Comparison of ENCODE assay signal across 10 cellular contexts in genomic region chr22:32444068-32444467, GRCh38. TPM values are rescaled to one million over a fixed set of nuclear protein-coding genes. Genes with fewer than 3 reads are reported as not detected.
A peak's percentile ranks its signal among the peaks of the same experiment; 100 is the strongest.
DNase-seq lines count a peak whose midpoint lies in the region; TF ChIP-seq lines count a peak whose summit lies in the region.
"Had no signal": no experiment of that assay in that cellular context is flagged by ENCODE, and none has a peak within 500 bp of the region (broad histone marks: within the 10 kb centered on the region; RNA-seq: fewer than 3 reads in every experiment).

No MANE protein-coding gene starts in this region.

- H4K20me1 ChIP-seq in mammary epithelial cell (ENCODE audit: insufficient read depth, low read length): no peaks in the 10 kb centered on the region

- H3K4me1 ChIP-seq in breast epithelium (no peaks in the 10 kb centered on the region), mammary epithelial cell (ENCODE audit: insufficient read depth, low read length) (no peaks in the 10 kb centered on the region)

- in situ Hi-C loops in mammary epithelial cell (cut with MboI; ENCODE audit: low sequenced_read_pairs in 2 of 2): loop anchor here in 1 of 2 donors (10.0 kb wide), 1 partner anchor 339 kb away; no protein-coding TSS in a partner anchor

- dilution Hi-C loops in mammary epithelial cell (cut with HindIII; ENCODE audit: low sequenced_read_pairs): no loop called here

- peak; percentile 25 for DNase-seq in MCF 10A (ENCODE audit: unreplicated experiment)
- DNase-seq in breast epithelium (ENCODE audit: low spot score in 2 of 2): no peak
- peak; percentile 25 for DNase-seq in M059J (ENCODE audit: low read depth)
- peak; percentile 25 for DNase-seq in mammary epithelial cell
- DNase-seq in type B pancreatic cell (ENCODE audit: extremely low spot score, unreplicated experiment): no peak
- no peak for DNase-seq in NCI-H446 treated with DMSO at 0.1 percent for 48 hours (lab: John Stamatoyannopoulos, UW)
- DNase-seq in head of caudate nucleus: no peak
- no peak for DNase-seq in GM19240 (ENCODE audit: insufficient read length, low spot score)
- DNase-seq: IMR-90 had no signal

- H3K36me3 Mint-ChIP-seq in MCF 10A (ENCODE audit: insufficient read depth, unreplicated experiment) (no peaks in the 10 kb centered on the region), type B pancreatic cell (no peaks in the 10 kb centered on the region)

- peaks cover 4% of the 10 kb centered on the region for H3K4me1 Mint-ChIP-seq in MCF 10A (ENCODE audit: insufficient read depth, unreplicated experiment)
- no peaks in the 10 kb centered on the region for H3K4me1 Mint-ChIP-seq in type B pancreatic cell (ENCODE audit: unreplicated experiment)

- H3K27me3 ChIP-seq in breast epithelium (peaks cover 0 to 13% of the 10 kb centered on the region in 2 donors), mammary epithelial cell (ENCODE audit: insufficient read depth, low read length) (no peaks in the 10 kb centered on the region)

- no peak overlapping the region for H3K4me3 Mint-ChIP-seq in MCF 10A (ENCODE audit: unreplicated experiment)
- H3K4me3 Mint-ChIP-seq in type B pancreatic cell: no peak overlapping the region
- H3K4me3 Mint-ChIP-seq: activated T-helper 1 cell treated with anti-CD3 and anti-CD28 coated beads, Interleukin-12 subunit alpha, Interleukin-12 subunit beta, Interleukin-2, Interleukin-4 antibody, amounts not matched to agents 30 ng/mL and 10 ng/mL and 1 ng/mL, durations not matched to agents 14 hours and 24 hours and 36 hours had no signal

- no peak overlapping the region for H3K9ac ChIP-seq in mammary epithelial cell (ENCODE audit: insufficient read depth, low read length)

- H3K27ac ChIP-seq in breast epithelium: no peak overlapping the region
- no peak overlapping the region for H3K27ac ChIP-seq in mammary epithelial cell (ENCODE audit: insufficient read depth, low read depth, low read length)

- no peaks in the 10 kb centered on the region for H3K36me3 ChIP-seq in breast epithelium
- no peaks in the 10 kb centered on the region for H3K36me3 ChIP-seq in mammary epithelial cell (ENCODE audit: insufficient read depth, low read length)

- intact Hi-C loops in MCF 10A (cut with micrococcal nuclease) (loop anchor here (1.0 kb wide), 1 partner anchor 341 kb away; no protein-coding TSS in a partner anchor), breast epithelium (cut with DNase I; ENCODE audit: low total_unique reads) (no loop called here), mammary epithelial cell (cut with micrococcal nuclease) (loop anchor here (1.0 to 10.0 kb wide), 5 partner anchors 29 to 339 kb away; no protein-coding TSS in a partner anchor), head of caudate nucleus (cut with DNase I) (no loop called here)

- peak; percentile 31 for TF ChIP-seq CTCF in MCF 10A (IDR thresholded peaks at IDR 0.05; ENCODE audit: unreplicated experiment)
- peak in 1 of 3 donors; percentile 24 for TF ChIP-seq CTCF in breast epithelium (IDR thresholded peaks at IDR 0.05)
- peak; percentile 36 to 70 for TF ChIP-seq CTCF in mammary epithelial cell (conservative IDR thresholded peaks at IDR 0.05 in 1 of 2, IDR thresholded peaks at IDR 0.05 in 1 of 2; ENCODE audit: extremely low read depth in 1 of 2, insufficient read depth in 1 of 2, low read depth in 1 of 2, low read length in 2 of 2)
- TF ChIP-seq CTCF in type B pancreatic cell (conservative IDR thresholded peaks at IDR 0.05): peak; percentile 38

- H3K4me2 ChIP-seq in mammary epithelial cell (ENCODE audit: insufficient read depth, low read depth, low read length): no peak overlapping the region

- H3K9me3 Mint-ChIP-seq in MCF 10A (ENCODE audit: unreplicated experiment) (no peaks in the 10 kb centered on the region), type B pancreatic cell (no peaks in the 10 kb centered on the region)
- H3K9me3 Mint-ChIP-seq: activated T-helper 1 cell treated with anti-CD3 and anti-CD28 coated beads, Interleukin-12 subunit alpha, Interleukin-12 subunit beta, Interleukin-2, Interleukin-4 antibody, amounts not matched to agents 30 ng/mL and 10 ng/mL and 1 ng/mL, durations not matched to agents 14 hours and 24 hours and 36 hours had no signal

- POLR2A ChIA-PET in MCF 10A (lab: Yijun Ruan, JAX): interaction anchor here (1.9 kb wide), 1 partner anchor 9 kb away, joined by 8 read pairs; no protein-coding TSS in a partner anchor

- TF ChIP-seq POLR2A in breast epithelium (IDR thresholded peaks at IDR 0.05): no peak

- H3K27me3 Mint-ChIP-seq in MCF 10A (ENCODE audit: insufficient read depth, unreplicated experiment): no peaks in the 10 kb centered on the region
- peaks cover 37% of the 10 kb centered on the region for H3K27me3 Mint-ChIP-seq in type B pancreatic cell

- WGBS in mammary epithelial cell (ENCODE audit: low coverage, missing lambda C conversion rate): 15% methylated on average over 5 of the region's 6 CpGs

- no peak overlapping the region for H2AFZ ChIP-seq in mammary epithelial cell (ENCODE audit: low read depth, low read length)

- H3K79me2 ChIP-seq in mammary epithelial cell (ENCODE audit: insufficient read depth, low read length): no peaks in the 10 kb centered on the region

- H3K4me3 ChIP-seq in breast epithelium (no peak overlapping the region), mammary epithelial cell (replicated peaks in 1 of 3; ENCODE audit: insufficient read depth in 1 of 3, low read depth in 2 of 3, low read length in 3 of 3) (no peak overlapping the region)

- H3K27ac Mint-ChIP-seq in MCF 10A (ENCODE audit: low read depth, unreplicated experiment): no peak overlapping the region
- no peak overlapping the region for H3K27ac Mint-ChIP-seq in type B pancreatic cell
- H3K27ac Mint-ChIP-seq: activated T-helper 1 cell treated with anti-CD3 and anti-CD28 coated beads, Interleukin-12 subunit alpha, Interleukin-12 subunit beta, Interleukin-2, Interleukin-4 antibody, amounts not matched to agents 30 ng/mL and 10 ng/mL and 1 ng/mL, durations not matched to agents 14 hours and 24 hours and 36 hours had no signal

- no peaks in the 10 kb centered on the region for H3K9me3 ChIP-seq in breast epithelium
- H3K9me3 ChIP-seq in mammary epithelial cell (replicated peaks; ENCODE audit: insufficient read depth, low read length): no peaks in the 10 kb centered on the region

- CTCF ChIA-PET in MCF 10A (lab: Yijun Ruan, JAX): interaction anchor here (0.5 to 3.6 kb wide), 15 partner anchors 9 to 791 kb away, joined by 3 to 23 read pairs (median 4); partner anchors contain the start of gene RTCB
- CTCF ChIA-PET in mammary epithelial cell (lab: Charles Lee; ENCODE audit: low non-redundant PET): interaction anchor here (0.6 kb wide), 1 partner anchor 33 kb away, joined by 6 read pairs; no protein-coding TSS in a partner anchor

- BruUV-seq in MCF 10A (replicated peaks; lab: Mats Ljungman, UMichigan) (no TSS peak), mammary epithelial cell (replicated peaks; lab: Mats Ljungman, UMichigan) (no TSS peak)

RNA-seq across cellular contexts. Expression of gene BPIFC, which starts 20.2 kb away (rescaled TPM):
- total RNA-seq in MCF 10A (2022) (not detected in 2 replicates), breast epithelium (not detected), mammary epithelial cell (not detected), type B pancreatic cell (ENCODE audit: low replicate concordance) (not detected in 2 replicates)
- total RNA-seq in M059J (2014; rRNA removed; shearing (Covaris generic)): not detected in 2 replicates
- polyA plus RNA-seq in mammary epithelial cell: not detected
- not detected for polyA minus RNA-seq in mammary epithelial cell
- total RNA-seq: activated T-helper 1 cell treated with anti-CD3 and anti-CD28 coated beads, Interleukin-12 subunit alpha, Interleukin-12 subunit beta, Interleukin-2, Interleukin-4 antibody, amounts not matched to agents 30 ng/mL and 10 ng/mL and 1 ng/mL, durations not matched to agents 14 hours and 24 hours and 36 hours; IMR-90 had no signal
- polyA plus RNA-seq: IMR-90 had no signal

RNA-seq across cellular contexts. Expression of gene FBXO7, which starts 30.5 kb away (rescaled TPM):
- 59.8 and 76.9 TPM in 2 replicates for total RNA-seq in MCF 10A (2022)
- 100 to 1,000 TPM in 2 of 3 donors, 10 to 100 TPM in 1; 73.7 to 119 (median 107) TPM for total RNA-seq in breast epithelium
- total RNA-seq in M059J (2014; rRNA removed; shearing (Covaris generic)): 84.5 and 91.6 TPM in 2 replicates
- 10 to 100 TPM; 67.2 to 69.0 TPM for total RNA-seq in mammary epithelial cell
- polyA plus RNA-seq in mammary epithelial cell: 93.7 TPM
- polyA minus RNA-seq in mammary epithelial cell: 90.6 TPM
- total RNA-seq in type B pancreatic cell (ENCODE audit: low replicate concordance): 96.4 and 122 TPM in 2 replicates

RNA-seq across cellular contexts. Expression of gene RTCB, which starts 32.0 kb away (rescaled TPM):
- total RNA-seq in MCF 10A (2022) (93.4 and 109 TPM in 2 replicates), breast epithelium (10 to 100 TPM; 75.4 to 84.6 (median 76.6) TPM), mammary epithelial cell (10 to 100 TPM; 75.8 to 84.7 TPM), type B pancreatic cell (ENCODE audit: low replicate concordance) (86.2 and 87.7 TPM in 2 replicates)
- 86.3 and 93.2 TPM in 2 replicates for total RNA-seq in M059J (2014; rRNA removed; shearing (Covaris generic))
- 104 TPM for polyA plus RNA-seq in mammary epithelial cell
- polyA minus RNA-seq in mammary epithelial cell: 57.1 TPM

Comparison
In these comparisons a context has a peak if more than half of its experiments do, and no peak if none do; other contexts are left out.
1. DNase-seq: peak in MCF 10A (single experiment), M059J (single experiment) and mammary epithelial cell (single experiment); none in breast epithelium (0 of 2), type B pancreatic cell (single experiment), NCI-H446 treated with DMSO at 0.1 percent for 48 hours (single experiment), head of caudate nucleus (0 of 42) and GM19240 (single experiment).
2. intact Hi-C loops: an anchor here in MCF 10A (1.0 kb wide) and mammary epithelial cell (1.0 to 10.0 kb wide); none called in breast epithelium and head of caudate nucleus.